ENCODE assay signal across 9 cellular contexts in genomic region chr2:101450965-101451364, GRCh38. TPM values are rescaled to one million over a fixed set of nuclear protein-coding genes. Genes with fewer than 3 reads are reported as not detected.
"Had no signal": no experiment of that assay in that cellular context is flagged by ENCODE, and none has a peak within 500 bp of the region (broad histone marks: within the 10 kb centered on the region; RNA-seq: fewer than 3 reads in every experiment).

No MANE protein-coding gene starts in this region.

- H3K4me3 ChIP-seq: GM12878 had no signal

- FAIRE-seq: G401.6, GM12878, GM12891, GM12892, GM18507, GM19239 had no signal

- ATAC-seq: GM12878 had no signal

- DNase-seq: GDM1, GF-D8 had no signal

RNA-seq across cellular contexts. Expression of gene RFX8, which starts 23.9 kb away (rescaled TPM):
- total RNA-seq: G401, GM12878 had no signal
